Comparison of ENCODE assay signal across 17 cellular contexts in the genomic region with DNA sequence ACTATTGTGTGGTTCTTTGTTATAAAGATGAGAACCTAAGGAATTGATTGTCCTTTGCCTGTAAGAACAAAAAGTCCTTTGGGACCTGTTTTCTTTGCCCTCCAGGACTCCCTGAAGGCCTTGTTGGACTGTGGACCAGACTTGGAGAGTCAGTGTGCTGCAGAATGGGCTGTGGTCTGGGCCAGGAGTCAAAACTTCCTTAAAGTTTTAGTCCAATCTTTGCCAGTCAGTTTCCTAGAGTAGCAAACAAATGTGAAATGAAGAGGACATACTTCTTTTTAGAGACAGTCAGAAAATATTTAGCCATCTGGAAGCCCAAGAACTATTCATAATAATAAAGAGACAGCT. TPM values are rescaled to one million over a fixed set of nuclear protein-coding genes. Genes with fewer than 3 reads are reported as not detected.
DNase-seq lines count a peak whose midpoint lies in the region; ATAC-seq and TF ChIP-seq lines count a peak whose summit lies in the region.
"Had no signal": no experiment of that assay in that cellular context is flagged by ENCODE, and none has a peak within 500 bp of the region (broad histone marks: within the 10 kb centered on the region; RNA-seq: fewer than 3 reads in every experiment).

No MANE protein-coding gene starts in this region.

- H3K36me3 ChIP-seq in heart left ventricle (no peaks in the 10 kb centered on the region), body of pancreas (replicated peaks in 1 of 2; ENCODE audit: insufficient read depth in 1 of 2, low read depth in 2 of 2) (no peaks in the 10 kb centered on the region), mesenchymal stem cell (ENCODE audit: control insufficient read depth in 1 of 2, insufficient read depth in 2 of 2, low read depth in 1 of 2, low read length in 2 of 2) (no peaks in the 10 kb centered on the region), vagina (no peaks in the 10 kb centered on the region)
- H3K36me3 ChIP-seq: esophagus muscularis mucosa, prostate gland had no signal

- TF ChIP-seq POLR2A in heart left ventricle (IDR thresholded peaks at IDR 0.05) (no peak), body of pancreas (IDR thresholded peaks at IDR 0.05) (no peak), vagina (IDR thresholded peaks at IDR 0.05) (no peak)

- no peak overlapping the region for H3K18ac ChIP-seq in mesenchymal stem cell (ENCODE audit: low read depth in 1 of 2, low read length in 2 of 2)

- TF ChIP-seq CTCF in heart left ventricle (IDR thresholded peaks at IDR 0.05) = no peak
- no peak for TF ChIP-seq CTCF in body of pancreas (IDR thresholded peaks at IDR 0.05)
- TF ChIP-seq CTCF in vagina (IDR thresholded peaks at IDR 0.05) = no peak

- H4K91ac ChIP-seq in mesenchymal stem cell (ENCODE audit: low read length) = no peak overlapping the region

- peak overlapping the region in 1 of 2 experiments; percentile 61 for H3K23ac ChIP-seq in mesenchymal stem cell (ENCODE audit: low read length in 2 of 2)

- H3K4me3 ChIP-seq in heart left ventricle (no peak overlapping the region), body of pancreas (no peak overlapping the region), mesenchymal stem cell (ENCODE audit: insufficient read depth in 1 of 2, low read depth in 1 of 2, low read length in 2 of 2) (no peak overlapping the region), vagina (no peak overlapping the region)
- H3K4me3 ChIP-seq: esophagus muscularis mucosa, prostate gland had no signal

- DNase-seq in heart left ventricle = no peak
- DNase-seq in Right ventricle myocardium inferior (ENCODE audit: missing footprints) = no peak
- no peak for DNase-seq in body of pancreas
- DNase-seq in mesenchymal stem cell = peak; percentile 8
- DNase-seq in vagina (ENCODE audit: extremely low spot score in 2 of 2) = no peak
- no peak for DNase-seq in NCI-H774 (lab: John Stamatoyannopoulos, UW)
- no peak for DNase-seq in AG20443 (ENCODE audit: low spot score)
- no peak for DNase-seq in activated CD8-positive, alpha-beta memory T cell treated with anti-CD3 and anti-CD28 coated beads, Interleukin-2, amount 50 U/mL, for 48 hours
- DNase-seq: activated B cell treated with CpG ODN at 0.5 μM for 24 hours; activated effector memory CD4-positive, alpha-beta T cell treated with anti-CD3 and anti-CD28 coated beads, Interleukin-2, amount 50 U/mL, for 16 hours; aorta; CD4-positive, alpha-beta T cell; HCEC 1CT; MV-4-11; NCI-H748 treated with DMSO at 0.1 percent for 48 hours had no signal

- no peak overlapping the region for H3K4ac ChIP-seq in mesenchymal stem cell (ENCODE audit: low read depth in 1 of 2, low read length in 2 of 2)

- peaks cover 17% of the 10 kb centered on the region for H3K79me1 ChIP-seq in mesenchymal stem cell (replicated peaks; ENCODE audit: low read length, poor library complexity, severe bottlenecking)

- H2AFZ ChIP-seq in mesenchymal stem cell (ENCODE audit: low read depth, low read length) = no peak overlapping the region

- peak overlapping the region; percentile 66 for H2AK5ac ChIP-seq in mesenchymal stem cell (ENCODE audit: low read length, severe bottlenecking)

- H3K9me3 ChIP-seq in heart left ventricle (no peaks in the 10 kb centered on the region), body of pancreas (no peaks in the 10 kb centered on the region), mesenchymal stem cell (ENCODE audit: control insufficient read depth, low read length) (no peaks in the 10 kb centered on the region), vagina (no peaks in the 10 kb centered on the region)
- H3K9me3 ChIP-seq: esophagus muscularis mucosa, prostate gland had no signal

- H3K4me1 ChIP-seq in heart left ventricle (peaks cover 6 to 80% (median 60%) of the 10 kb centered on the region in 12 donors), body of pancreas (peaks cover 89% of the 10 kb centered on the region), mesenchymal stem cell (ENCODE audit: control insufficient read depth, insufficient read depth, low read depth, low read length) (peaks cover 22% of the 10 kb centered on the region), vagina (peaks cover 53% of the 10 kb centered on the region)

- H3K27me3 ChIP-seq in heart left ventricle = no peaks in the 10 kb centered on the region
- H3K27me3 ChIP-seq in body of pancreas = no peaks in the 10 kb centered on the region
- no peaks in the 10 kb centered on the region for H3K27me3 ChIP-seq in mesenchymal stem cell (ENCODE audit: control insufficient read depth in 1 of 2, insufficient read depth in 1 of 2, low read length in 2 of 2)
- H3K27me3 ChIP-seq in vagina = no peaks in the 10 kb centered on the region
- H3K27me3 ChIP-seq: esophagus muscularis mucosa had no signal

- intact Hi-C loops in heart left ventricle (cut with DNase I) (loop anchor here in 5 of 10 donors (5.0 kb wide), 2 partner anchors 40 to 45 kb away; a partner anchor contains a TSS), Right ventricle myocardium inferior (cut with DNase I) (no loop called here), body of pancreas (cut with DNase I) (no loop called here), vagina (cut with DNase I) (no loop called here)

- no peak overlapping the region for H3K14ac ChIP-seq in mesenchymal stem cell (ENCODE audit: low read length in 2 of 2)

- H3K9ac ChIP-seq in mesenchymal stem cell (ENCODE audit: low read length) = no peak overlapping the region

- H2BK5ac ChIP-seq in mesenchymal stem cell (ENCODE audit: low read depth, low read length, poor library complexity, severe bottlenecking) = no peak overlapping the region

- no peak overlapping the region for H4K8ac ChIP-seq in mesenchymal stem cell (ENCODE audit: low read length)

- H2BK15ac ChIP-seq in mesenchymal stem cell (ENCODE audit: low read depth, poor library complexity, severe bottlenecking) = no peak overlapping the region

- ATAC-seq in heart left ventricle (no peak), Right ventricle myocardium inferior (no peak), body of pancreas (no peak)

- no peak overlapping the region for H3K4me2 ChIP-seq in mesenchymal stem cell (ENCODE audit: low read length, poor library complexity, severe bottlenecking)

- peak overlapping the region in 9 of 12 donors; percentile 3 to 67 (median 45) for H3K27ac ChIP-seq in heart left ventricle
- H3K27ac ChIP-seq in body of pancreas = peak overlapping the region in 3 of 4 donors; percentile 50 to 74 (median 68)
- H3K27ac ChIP-seq in mesenchymal stem cell (ENCODE audit: low read length, poor library complexity, severe bottlenecking) = peak overlapping the region; percentile 67
- peak overlapping the region; percentile 13 for H3K27ac ChIP-seq in vagina
- H3K27ac ChIP-seq: prostate gland had no signal

- H2BK12ac ChIP-seq in mesenchymal stem cell (ENCODE audit: low read length in 2 of 2) = no peak overlapping the region

- H2BK120ac ChIP-seq in mesenchymal stem cell (ENCODE audit: low read depth, low read length) = no peak overlapping the region

RNA-seq across cellular contexts. Expression of a gene that starts 45.4 kb away (rescaled TPM):
- total RNA-seq in heart left ventricle (10 to 100 TPM in 8 of 9 donors, 1 to 10 TPM in 1; 9.4 to 21.5 (median 17.8) TPM), Right ventricle myocardium inferior (12.2 TPM), body of pancreas (10 to 100 TPM; 34.2 to 50.1 TPM), vagina (33.9 TPM)
- polyA plus RNA-seq in heart left ventricle = 10 to 100 TPM; 11.9 to 13.6 TPM
- polyA plus RNA-seq in mesenchymal stem cell (2013, experiment 1 of 2) = 35.2 TPM
- polyA plus RNA-seq in mesenchymal stem cell (2013, experiment 2 of 2) = 34.9 TPM

Comparison
In these comparisons a context has a peak if more than half of its experiments do, and no peak if none do; other contexts are left out.
1. H3K27ac ChIP-seq: peak in every context shown above with its lines; median percentile 68 in body of pancreas; 67 in mesenchymal stem cell; 45 in heart left ventricle; 13 in vagina.